14 cellular contexts compared by ENCODE assay signal in the genomic region with DNA sequence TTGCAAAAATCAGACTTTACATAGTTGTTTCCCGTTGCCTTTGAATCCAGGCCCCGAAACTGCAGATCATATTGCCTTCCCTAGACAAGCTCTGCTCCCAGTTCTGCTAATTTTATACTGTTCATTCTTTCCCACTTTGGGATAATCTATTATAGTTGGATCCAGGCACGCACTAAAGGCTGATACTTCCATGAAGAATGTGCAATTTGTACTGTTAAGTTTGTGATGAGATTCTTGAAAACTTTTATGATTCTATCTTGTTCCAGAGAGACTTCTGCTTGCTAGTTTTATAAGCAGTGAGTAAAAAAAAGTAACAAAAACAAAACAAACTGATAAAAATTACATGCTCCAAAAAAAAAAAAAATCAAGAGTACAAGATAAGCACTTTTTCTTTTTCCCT.
A peak's percentile ranks its signal among the peaks of the same experiment; 100 is the strongest.
DNase-seq lines count a peak whose midpoint lies in the region; ATAC-seq, FAIRE-seq and TF ChIP-seq lines count a peak whose summit lies in the region.
"Had no signal": no experiment of that assay in that cellular context is flagged by ENCODE, and none has a peak within 500 bp of the region (broad histone marks: within the 10 kb centered on the region; RNA-seq: fewer than 3 reads in every experiment).

No MANE protein-coding gene starts in this region.

- no peaks in the 10 kb centered on the region for H3K36me3 ChIP-seq in heart right ventricle
- H3K36me3 ChIP-seq in spleen: peaks cover 0 to 47% (median 9%) of the 10 kb centered on the region in 6 donors

- intact Hi-C loops in activated T-helper 2 cell treated with anti-CD3 and anti-CD28 coated beads, Interferon-gamma antibody, Interleukin-2, Interleukin-4, amounts not matched to agents 10 μg/mL and 5 μg/mL and 100 μg/mL, durations not matched to agents 14 hours and 24 hours and 36 hours (cut with micrococcal nuclease): no loop called here
- intact Hi-C loops in heart right ventricle (cut with DNase I): loop anchor here in 1 of 10 donors (10.0 kb wide), 2 partner anchors 410 to 990 kb away; no protein-coding TSS in a partner anchor
- intact Hi-C loops in spleen (cut with DNase I; ENCODE audit: low total_unique reads): no loop called here

- WGBS in heart right ventricle, 2 donors: 44 to 55% methylated on average over 3 of the region's 3 CpGs
- 73 to 92% (median 87%) methylated on average over 3 of the region's 3 CpGs for WGBS in spleen, 5 donors

- no peaks in the 10 kb centered on the region for H3K27me3 ChIP-seq in heart right ventricle
- H3K27me3 ChIP-seq in spleen (replicated peaks in 1 of 7): no peaks in the 10 kb centered on the region

- H3K4me1 Mint-ChIP-seq in activated T-helper 2 cell treated with anti-CD3 and anti-CD28 coated beads, Interferon-gamma antibody, Interleukin-2, Interleukin-4, amounts not matched to agents 10 μg/mL and 5 μg/mL and 100 μg/mL, durations not matched to agents 14 hours and 24 hours and 36 hours (ENCODE audit: low read depth): peaks cover 26% of the 10 kb centered on the region

- H3K4me1 ChIP-seq in heart right ventricle: peaks cover 0 to 50% (median 12%) of the 10 kb centered on the region in 9 donors
- peaks cover 0 to 49% (median 17%) of the 10 kb centered on the region in 6 donors for H3K4me1 ChIP-seq in spleen

- peaks cover 49% of the 10 kb centered on the region for H3K36me3 Mint-ChIP-seq in activated T-helper 2 cell treated with anti-CD3 and anti-CD28 coated beads, Interferon-gamma antibody, Interleukin-2, Interleukin-4, amounts not matched to agents 10 μg/mL and 5 μg/mL and 100 μg/mL, durations not matched to agents 14 hours and 24 hours and 36 hours (ENCODE audit: low read depth)

- peak overlapping the region in 1 of 10 donors; percentile 2 for H3K4me3 ChIP-seq in heart right ventricle
- no peak overlapping the region for H3K4me3 ChIP-seq in spleen

- H3K27ac ChIP-seq in heart right ventricle (peak overlapping the region in 7 of 10 donors; percentile 1 to 55 (median 48)), spleen (peak overlapping the region in 6 of 8 donors; percentile 27 to 62 (median 40))

- no peak overlapping the region for H3K4me3 Mint-ChIP-seq in activated T-helper 2 cell treated with anti-CD3 and anti-CD28 coated beads, Interferon-gamma antibody, Interleukin-2, Interleukin-4, amounts not matched to agents 10 μg/mL and 5 μg/mL and 100 μg/mL, durations not matched to agents 14 hours and 24 hours and 36 hours (ENCODE audit: low read depth)
- H3K4me3 Mint-ChIP-seq: activated CD8-positive, alpha-beta memory T cell treated with anti-CD3 and anti-CD28 coated beads, Interleukin-2, amount 10 ng/mL, durations not matched to agents 7 days and 5 days; stimulated activated naive B cell treated with anti-CD40 and anti-IgM and Interleukin-4, amounts not matched to agents 10 μg/mL and 1 μg/mL and 100 μg/mL, for 72 hours had no signal

- peak in 5 of 8 donors; percentile 13 to 69 (median 60) for ATAC-seq in heart right ventricle
- no peak for ATAC-seq in GM18858 (IDR thresholded peaks at IDR 0.05; ENCODE audit: unreplicated experiment)
- ATAC-seq: activated CD8-positive, alpha-beta memory T cell treated with anti-CD3 and anti-CD28 coated beads, Interleukin-2, amount 10 ng/mL, durations not matched to agents 7 days and 5 days; esophagus mucosa; stimulated activated naive B cell treated with anti-CD40 and anti-IgM and Interleukin-4, amounts not matched to agents 10 μg/mL and 1 μg/mL and 100 μg/mL, for 72 hours had no signal

- DNase-seq in GM04504 (ENCODE audit: low read depth): peak; percentile 66
- DNase-seq in activated T-helper 2 cell treated with anti-CD3 and anti-CD28 coated beads, Interferon-gamma antibody, Interleukin-2, Interleukin-4, amounts not matched to agents 10 μg/mL and 5 μg/mL and 100 μg/mL, durations not matched to agents 14 hours and 24 hours and 36 hours (ENCODE audit: low spot score): no peak
- no peak for DNase-seq in heart right ventricle
- DNase-seq in spleen: no peak
- no peak for DNase-seq in GM12891 (ENCODE audit: insufficient read length, low spot score)
- DNase-seq in NCI-H1105 treated with DMSO at 0.1 percent for 48 hours (lab: John Stamatoyannopoulos, UW): no peak
- DNase-seq in NCI-H748 (lab: John Stamatoyannopoulos, UW; ENCODE audit: unreplicated experiment): no peak
- DNase-seq: activated CD8-positive, alpha-beta memory T cell treated with anti-CD3 and anti-CD28 coated beads, Interleukin-2, amount 10 ng/mL, durations not matched to agents 7 days and 5 days; DMS 273 treated with DMSO at 0.1 percent for 48 hours; stimulated activated naive B cell treated with anti-CD40 and anti-IgM and Interleukin-4, amounts not matched to agents 10 μg/mL and 1 μg/mL and 100 μg/mL, for 72 hours; T1000 had no signal

- H3K27ac Mint-ChIP-seq in activated T-helper 2 cell treated with anti-CD3 and anti-CD28 coated beads, Interferon-gamma antibody, Interleukin-2, Interleukin-4, amounts not matched to agents 10 μg/mL and 5 μg/mL and 100 μg/mL, durations not matched to agents 14 hours and 24 hours and 36 hours: peak overlapping the region; percentile 43
- H3K27ac Mint-ChIP-seq: stimulated activated naive B cell treated with anti-CD40 and anti-IgM and Interleukin-4, amounts not matched to agents 10 μg/mL and 1 μg/mL and 100 μg/mL, for 72 hours had no signal

- no peaks in the 10 kb centered on the region for H3K27me3 Mint-ChIP-seq in activated T-helper 2 cell treated with anti-CD3 and anti-CD28 coated beads, Interferon-gamma antibody, Interleukin-2, Interleukin-4, amounts not matched to agents 10 μg/mL and 5 μg/mL and 100 μg/mL, durations not matched to agents 14 hours and 24 hours and 36 hours (ENCODE audit: low read depth)
- H3K27me3 Mint-ChIP-seq: activated CD8-positive, alpha-beta memory T cell treated with anti-CD3 and anti-CD28 coated beads, Interleukin-2, amount 10 ng/mL, durations not matched to agents 7 days and 5 days; stimulated activated naive B cell treated with anti-CD40 and anti-IgM and Interleukin-4, amounts not matched to agents 10 μg/mL and 1 μg/mL and 100 μg/mL, for 72 hours had no signal

- no peak for FAIRE-seq in GM12891 (lab: Jason Lieb, UNC)
- FAIRE-seq: GM12892 had no signal

- H3K9me3 ChIP-seq in heart right ventricle: no peaks in the 10 kb centered on the region
- no peaks in the 10 kb centered on the region for H3K9me3 ChIP-seq in spleen

- TF ChIP-seq CTCF in heart right ventricle (IDR thresholded peaks at IDR 0.05) (no peak), spleen (IDR thresholded peaks at IDR 0.05 in 8 of 11, conservative IDR thresholded peaks at IDR 0.05 in 3 of 11) (no peak)

- TF ChIP-seq POLR2A in spleen (IDR thresholded peaks at IDR 0.05) (no peak), GM12891 (IDR thresholded peaks at IDR 0.05; ENCODE audit: low read depth, low read length) (no peak)

- no peaks in the 10 kb centered on the region for H3K9me3 Mint-ChIP-seq in activated T-helper 2 cell treated with anti-CD3 and anti-CD28 coated beads, Interferon-gamma antibody, Interleukin-2, Interleukin-4, amounts not matched to agents 10 μg/mL and 5 μg/mL and 100 μg/mL, durations not matched to agents 14 hours and 24 hours and 36 hours

TF ChIP-seq in GM12891, 5 proteins besides CTCF, POLR2A, EP300 and RAD21:
- TF ChIP-seq POU2F2 (IDR thresholded peaks at IDR 0.05; ENCODE audit: low read depth, low read length) (no peak), PAX5 (IDR thresholded peaks at IDR 0.05; ENCODE audit: insufficient read depth, low read length, severe bottlenecking) (no peak), POLR2AphosphoS5 (IDR thresholded peaks at IDR 0.05; ENCODE audit: low read depth, low read length) (no peak), TAF1 (IDR thresholded peaks at IDR 0.05; ENCODE audit: low read depth, low read length) (no peak), SPI1 (IDR thresholded peaks at IDR 0.05; ENCODE audit: low read depth, low read length) (no peak)
